In the genomic region with DNA sequence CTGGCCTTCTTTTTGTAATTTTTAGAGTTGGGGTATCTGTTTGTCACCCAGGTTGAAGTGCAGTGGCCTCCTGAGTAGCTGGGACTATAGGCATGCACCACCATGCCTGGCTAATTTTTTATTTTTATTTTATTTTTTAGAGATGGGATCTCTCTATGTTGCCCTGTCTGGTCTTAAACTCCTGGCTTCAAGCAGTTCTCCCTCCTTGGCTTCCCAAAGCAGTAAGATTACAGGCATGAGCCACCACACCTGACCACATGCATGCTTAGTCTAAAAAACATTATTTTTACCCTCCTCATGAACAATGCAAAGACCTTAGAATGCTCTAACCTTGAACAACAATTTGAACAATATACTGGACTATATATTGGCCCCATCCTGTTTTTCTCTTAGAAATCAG, we compare ENCODE assay signal across 34 cellular contexts.
"Had no signal": no experiment of that assay in that cellular context is flagged by ENCODE, and none has a peak within 500 bp of the region (broad histone marks: within the 10 kb centered on the region; RNA-seq: fewer than 3 reads in every experiment).

No MANE protein-coding gene starts in this region.

- DNase-seq: activated B cell treated with CpG ODN at 0.5 μM for 24 hours; activated CD4-positive, alpha-beta memory T cell treated with anti-CD3 and anti-CD28 coated beads for 36 hours; activated CD4-positive, alpha-beta T cell treated with anti-CD3 and anti-CD28 coated beads for 4 hours; activated CD4-positive, alpha-beta T cell treated with anti-CD3 and anti-CD28 coated beads, Interleukin-2, amount 10 ng/mL, durations not matched to agents 24 days and 14 days; activated CD4-positive, alpha-beta T cell treated with anti-CD3 and anti-CD28 coated beads, Interleukin-2, amount 50 U/mL, for 1 hour; activated CD4-positive, alpha-beta T cell treated with anti-CD3 and anti-CD28 coated beads, Interleukin-2, amount 50 U/mL, for 4 hours; activated CD4-positive, CD25-positive, alpha-beta regulatory T cell treated with anti-CD3 and anti-CD28 coated beads, Interleukin-2, amount 50 U/mL, for 72 hours; activated CD8-positive, alpha-beta memory T cell treated with anti-CD3 and anti-CD28 coated beads, Interleukin-2, amount 50 U/mL, for 4 hours; activated CD8-positive, alpha-beta T cell treated with anti-CD3 and anti-CD28 coated beads for 36 hours; activated effector memory CD4-positive, alpha-beta T cell treated with anti-CD3 and anti-CD28 coated beads, Interleukin-2, amount 50 U/mL, for 16 hours; activated gamma-delta T cell treated with Interleukin-2 at 50 U/mL for 16 hours; activated naive CD4-positive, alpha-beta T cell; activated naive CD4-positive, alpha-beta T cell treated with anti-CD3 and anti-CD28 coated beads for 36 hours; activated naive CD4-positive, alpha-beta T cell treated with anti-CD3 and anti-CD28 coated beads, Interleukin-2, amount 50 U/mL, for 16 hours; activated naive CD8-positive, alpha-beta T cell treated with anti-CD3 and anti-CD28 coated beads for 36 hours; activated T-cell treated with anti-CD3 and anti-CD28 coated beads for 4 hours; activated T-cell treated with anti-CD3 and anti-CD28 coated beads, Interleukin-2, amount 50 U/mL, for 1 hour; activated T-cell treated with anti-CD3 and anti-CD28 coated beads, Interleukin-2, amount 50 U/mL, for 4 hours; activated T-cell treated with anti-CD3 and anti-CD28 coated beads, Interleukin-2, amount 50 U/mL, for 72 hours; adrenal gland; amniotic stem cell; aorta; body of pancreas; brain microvascular endothelial cell; central memory CD4-positive, alpha-beta T cell; T-helper 1 cell; T-helper 2 cell; T-helper 9 cell had no signal

- H3K27me3 ChIP-seq: adrenal gland, body of pancreas, brain microvascular endothelial cell, breast epithelium had no signal

- ATAC-seq: activated CD8-positive, alpha-beta T cell treated with anti-CD3 and anti-CD28 coated beads for 36 hours; activated naive CD4-positive, alpha-beta T cell treated with anti-CD3 and anti-CD28 coated beads, Interleukin-2, amount 50 U/mL, for 72 hours; activated T-cell treated with anti-CD3 and anti-CD28 coated beads, Interleukin-2, amount 50 U/mL, for 4 hours; activated T-cell treated with anti-CD3 and anti-CD28 coated beads, Interleukin-2, amount 50 U/mL, for 72 hours; activated T-helper 17 cell treated with anti-CD3 and anti-CD28 coated beads, Interleukin-2, amount 50 U/mL, for 72 hours; body of pancreas had no signal

- H3K9me3 ChIP-seq: adrenal gland, body of pancreas, breast epithelium had no signal

- H3K36me3 ChIP-seq: adrenal gland, brain microvascular endothelial cell, breast epithelium had no signal

- FAIRE-seq: astrocyte, TTC549 had no signal

- H3K4me1 ChIP-seq: adrenal gland, body of pancreas, breast epithelium had no signal

- H3K4me3 ChIP-seq: adrenal gland, body of pancreas, breast epithelium had no signal

- H3K27ac ChIP-seq: adrenal gland, body of pancreas, brain microvascular endothelial cell, breast epithelium, VCaP had no signal
